Comparison of ENCODE assay signal across 19 cellular contexts in the genomic region with DNA sequence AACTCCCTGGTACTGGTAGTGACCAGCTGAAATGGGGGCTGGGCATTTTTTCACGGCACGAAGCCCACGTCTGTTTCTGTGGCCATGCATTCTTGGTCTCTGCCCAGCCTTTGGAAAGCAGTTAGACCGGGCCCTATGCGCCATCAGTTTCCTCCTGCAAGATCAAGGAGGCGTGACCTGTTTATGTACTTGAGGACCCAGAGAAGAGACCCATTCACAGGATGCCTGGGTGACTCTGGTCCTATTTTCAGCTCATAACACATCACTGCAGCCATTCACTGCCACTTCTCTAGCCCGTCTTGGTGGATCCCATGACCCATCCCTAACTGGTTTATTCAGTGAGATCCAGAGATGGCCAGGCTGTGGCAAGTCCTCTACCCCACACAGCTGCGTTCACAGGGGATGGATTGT.
DNase-seq lines count a peak whose midpoint lies in the region; ATAC-seq and TF ChIP-seq lines count a peak whose summit lies in the region.
"Had no signal": no experiment of that assay in that cellular context is flagged by ENCODE, and none has a peak within 500 bp of the region (broad histone marks: within the 10 kb centered on the region; RNA-seq: fewer than 3 reads in every experiment).

No MANE protein-coding gene starts in this region.

- H3K27me3 ChIP-seq in DOHH2 (ENCODE audit: control insufficient read depth, low read length) (no peaks in the 10 kb centered on the region), ascending aorta (no peaks in the 10 kb centered on the region), gastrocnemius medialis (no peaks in the 10 kb centered on the region), aorta (ENCODE audit: control insufficient read depth in 1 of 2, insufficient read depth in 2 of 2, low read length in 1 of 2) (no peaks in the 10 kb centered on the region)
- H3K27me3 ChIP-seq: foreskin keratinocyte, stomach had no signal

- H3K4me3 Mint-ChIP-seq in activated T-cell treated with anti-CD3 and anti-CD28 coated beads, Interleukin-2, amount 50 U/mL, for 4 hours, result no peak overlapping the region
- H3K4me3 Mint-ChIP-seq: activated naive CD8-positive, alpha-beta T cell treated with anti-CD3 and anti-CD28 coated beads, Interleukin-2, amount 10 ng/mL, durations not matched to agents 7 days and 5 days; endodermal cell had no signal

- H3K4me1 ChIP-seq in DOHH2 (ENCODE audit: control insufficient read depth, low read length) (peaks cover 23% of the 10 kb centered on the region), ascending aorta (peaks cover 17 to 36% of the 10 kb centered on the region in 2 donors), gastrocnemius medialis (peaks cover 14 to 26% of the 10 kb centered on the region in 2 donors), aorta (ENCODE audit: control insufficient read depth in 1 of 2, insufficient read depth in 2 of 2, low read length in 2 of 2) (peaks cover 3% of the 10 kb centered on the region in 2 donors)
- H3K4me1 ChIP-seq: foreskin keratinocyte had no signal

- TF ChIP-seq CTCF in DOHH2 (IDR thresholded peaks at IDR 0.05; ENCODE audit: low read depth, low read length, poor library complexity, severe bottlenecking) (no peak), ascending aorta (IDR thresholded peaks at IDR 0.05) (no peak), gastrocnemius medialis (IDR thresholded peaks at IDR 0.05 in 4 of 5, conservative IDR thresholded peaks at IDR 0.05 in 1 of 5) (no peak)

- ATAC-seq in gastrocnemius medialis (peak; percentile 88 to 95), aorta (ENCODE audit: low FRiP score) (no peak)
- no peak for ATAC-seq in activated T-cell treated with anti-CD3 and anti-CD28 coated beads, Interleukin-2, amount 50 U/mL, for 4 hours
- ATAC-seq: foreskin keratinocyte, Panc1 had no signal

- H4K20me1 ChIP-seq in DOHH2 (ENCODE audit: control insufficient read depth, insufficient read depth, low read depth, low read length), result no peaks in the 10 kb centered on the region

- H3K79me2 ChIP-seq in DOHH2 (ENCODE audit: control insufficient read depth, low read length), result peaks cover 12% of the 10 kb centered on the region

- peaks cover 5% of the 10 kb centered on the region for H3K4me1 Mint-ChIP-seq in activated T-cell treated with anti-CD3 and anti-CD28 coated beads, Interleukin-2, amount 50 U/mL, for 4 hours (ENCODE audit: low read depth)
- H3K4me1 Mint-ChIP-seq: activated naive CD8-positive, alpha-beta T cell treated with anti-CD3 and anti-CD28 coated beads, Interleukin-2, amount 10 ng/mL, durations not matched to agents 7 days and 5 days; endodermal cell had no signal

- H3K36me3 Mint-ChIP-seq in activated T-cell treated with anti-CD3 and anti-CD28 coated beads, Interleukin-2, amount 50 U/mL, for 4 hours (ENCODE audit: insufficient read depth), result peaks cover 2% of the 10 kb centered on the region
- H3K36me3 Mint-ChIP-seq: activated naive CD8-positive, alpha-beta T cell treated with anti-CD3 and anti-CD28 coated beads, Interleukin-2, amount 10 ng/mL, durations not matched to agents 7 days and 5 days had no signal

- in situ Hi-C loops in gastrocnemius medialis (cut with MboI; ENCODE audit: low sequenced_read_pairs in 4 of 4), result no loop called here

- H3K27me3 Mint-ChIP-seq in activated T-cell treated with anti-CD3 and anti-CD28 coated beads, Interleukin-2, amount 50 U/mL, for 4 hours (ENCODE audit: low read depth), result no peaks in the 10 kb centered on the region

- H3K27ac ChIP-seq in DOHH2 (ENCODE audit: low read depth, low read length), result no peak overlapping the region
- H3K27ac ChIP-seq in ascending aorta, result peak overlapping the region; percentile 43 to 56
- H3K27ac ChIP-seq in gastrocnemius medialis, result peak overlapping the region; percentile 27 to 82 (median 67)
- peak overlapping the region in 1 of 2 donors; percentile 13 for H3K27ac ChIP-seq in aorta (ENCODE audit: low read depth in 1 of 2, low read length in 2 of 2)
- H3K27ac ChIP-seq: foreskin keratinocyte had no signal

- H3F3A ChIP-seq in DOHH2 (ENCODE audit: control insufficient read depth, insufficient read depth), result no peaks in the 10 kb centered on the region

- peak overlapping the region; percentile 68 for H3K4me2 ChIP-seq in DOHH2 (ENCODE audit: low read length)

- H3K9me3 ChIP-seq in DOHH2 (ENCODE audit: control insufficient read depth, insufficient read depth, low read length) (no peaks in the 10 kb centered on the region), ascending aorta (no peaks in the 10 kb centered on the region), gastrocnemius medialis (no peaks in the 10 kb centered on the region), aorta (ENCODE audit: control insufficient read depth, low read length) (no peaks in the 10 kb centered on the region)
- H3K9me3 ChIP-seq: stomach had no signal

- DNase-seq in ascending aorta (ENCODE audit: low spot score in 2 of 2) (no peak), medulla oblongata (ENCODE audit: extremely low spot score) (peak; percentile 90), gastrocnemius medialis (peak; percentile 53 to 62), GF-D8 (lab: John Stamatoyannopoulos, UW) (no peak), AG20443 (ENCODE audit: low spot score) (no peak), aorta (no peak)
- no peak for DNase-seq in activated T-cell treated with anti-CD3 and anti-CD28 coated beads, Interleukin-2, amount 50 U/mL, for 4 hours
- DNase-seq: activated CD4-positive, alpha-beta T cell treated with anti-CD3 and anti-CD28 coated beads, Interleukin-2, amount 50 U/mL, for 1 hour; activated naive CD8-positive, alpha-beta T cell treated with anti-CD3 and anti-CD28 coated beads, Interleukin-2, amount 10 ng/mL, durations not matched to agents 7 days and 5 days; AML-193; central memory CD4-positive, alpha-beta T cell; endodermal cell; foreskin keratinocyte; H7; NCI-H2081; NCI-H774; stomach had no signal

- H3K9me2 ChIP-seq in DOHH2 (replicated peaks; ENCODE audit: control insufficient read depth, low read length), result no peaks in the 10 kb centered on the region

- 17 to 21% methylated on average over 8 of the region's 8 CpGs for WGBS in aorta, 2 donors

- intact Hi-C loops in ascending aorta (cut with DNase I) (no loop called here), gastrocnemius medialis (cut with DNase I; ENCODE audit: low total_unique reads) (loop anchor here (5.0 kb wide), 2 partner anchors 71 to 84 kb away; a partner anchor contains a TSS), aorta (cut with DNase I) (no loop called here)

- H3K9me3 Mint-ChIP-seq in activated T-cell treated with anti-CD3 and anti-CD28 coated beads, Interleukin-2, amount 50 U/mL, for 4 hours, result no peaks in the 10 kb centered on the region
- H3K9me3 Mint-ChIP-seq: activated naive CD8-positive, alpha-beta T cell treated with anti-CD3 and anti-CD28 coated beads, Interleukin-2, amount 10 ng/mL, durations not matched to agents 7 days and 5 days; endodermal cell had no signal

- H3K36me3 ChIP-seq in DOHH2 (ENCODE audit: control insufficient read depth, low read length), result no peaks in the 10 kb centered on the region
- peaks cover 22 to 24% of the 10 kb centered on the region in 2 donors for H3K36me3 ChIP-seq in ascending aorta
- H3K36me3 ChIP-seq in gastrocnemius medialis, result peaks cover 0 to 15% of the 10 kb centered on the region in 2 donors
- peaks cover 0 to 7% of the 10 kb centered on the region in 2 donors for H3K36me3 ChIP-seq in aorta (ENCODE audit: control insufficient read depth in 1 of 2, insufficient read depth in 2 of 2, low read length in 1 of 2)

- peak overlapping the region; percentile 58 for H3K4me3 ChIP-seq in DOHH2 (ENCODE audit: low read length)
- no peak overlapping the region for H3K4me3 ChIP-seq in ascending aorta
- no peak overlapping the region for H3K4me3 ChIP-seq in gastrocnemius medialis
- H3K4me3 ChIP-seq in aorta (ENCODE audit: low read length in 2 of 2), result no peak overlapping the region
- H3K4me3 ChIP-seq: stomach had no signal

- TF ChIP-seq POLR2A in gastrocnemius medialis (IDR thresholded peaks at IDR 0.05), result peak in 1 of 2 donors; percentile 11

Comparison
In these comparisons a context has a peak if more than half of its experiments do, and no peak if none do; other contexts are left out.
1. DNase-seq: peak in medulla oblongata (single experiment) and gastrocnemius medialis (2 of 2); none in ascending aorta (0 of 2), GF-D8 (single experiment), AG20443 (single experiment), aorta (0 of 2) and activated T-cell treated with anti-CD3 and anti-CD28 coated beads, Interleukin-2, amount 50 U/mL, for 4 hours (single experiment).
2. ATAC-seq: peak in gastrocnemius medialis (2 of 2); none in aorta (single experiment) and activated T-cell treated with anti-CD3 and anti-CD28 coated beads, Interleukin-2, amount 50 U/mL, for 4 hours (0 of 2).